26 cellular contexts compared by ENCODE assay signal in genomic region chr6:126113261-126113660, GRCh38.
"Had no signal": no experiment of that assay in that cellular context is flagged by ENCODE, and none has a peak within 500 bp of the region (broad histone marks: within the 10 kb centered on the region; RNA-seq: fewer than 3 reads in every experiment).

No MANE protein-coding gene starts in this region.

- H3K4me3 Mint-ChIP-seq: activated naive CD4-positive, alpha-beta T cell treated with anti-CD3 and anti-CD28 coated beads, Interleukin-2, amount 50 U/mL, for 24 hours; effector memory CD8-positive, alpha-beta T cell; natural killer cell had no signal

- H3K36me3 Mint-ChIP-seq: natural killer cell had no signal

- DNase-seq: activated CD4-positive, alpha-beta T cell treated with anti-CD3 and anti-CD28 coated beads, Interleukin-2, amount 50 U/mL, for 1 hour; activated CD4-positive, CD25-positive, alpha-beta regulatory T cell treated with anti-CD3 and anti-CD28 coated beads, Interleukin-2, amount 50 U/mL, for 72 hours; activated gamma-delta T cell treated with Interleukin-2 at 50 U/mL for 16 hours; activated T-cell treated with anti-CD3 and anti-CD28 coated beads, Interleukin-2, amount 50 U/mL, for 1 hour; anterior cingulate cortex; body of pancreas; caudate nucleus; dermis blood vessel endothelial cell; effector memory CD8-positive, alpha-beta T cell; head of caudate nucleus; hypothalamus; left ventricle myocardium superior; midbrain; natural killer cell; small intestine; stimulated activated CD4-positive, alpha-beta T cell treated with anti-CD3 and anti-CD28 coated beads, Interleukin-2, amount 100 ng/mL, for 48 hours; stimulated activated CD8-positive, alpha-beta memory T cell treated with anti-CD3 and anti-CD28 coated beads, Interleukin-4, amount 100 ng/mL, for 48 hours; stimulated activated naive CD4-positive, alpha-beta T cell; testis; trophoblast cell; uterus; WERI-Rb-1 had no signal

- H3K9me3 Mint-ChIP-seq: activated naive CD4-positive, alpha-beta T cell treated with anti-CD3 and anti-CD28 coated beads, Interleukin-2, amount 50 U/mL, for 24 hours; effector memory CD8-positive, alpha-beta T cell; natural killer cell had no signal

- H3K4me3 ChIP-seq: body of pancreas, esophagus muscularis mucosa, gastroesophageal sphincter, testis, uterus had no signal

- ATAC-seq: body of pancreas; effector memory CD8-positive, alpha-beta T cell; gastroesophageal sphincter; left ventricle myocardium superior; natural killer cell; sciatic nerve had no signal

- H3K27me3 Mint-ChIP-seq: activated naive CD4-positive, alpha-beta T cell treated with anti-CD3 and anti-CD28 coated beads, Interleukin-2, amount 50 U/mL, for 24 hours; effector memory CD8-positive, alpha-beta T cell had no signal

- H3K27ac Mint-ChIP-seq: activated naive CD4-positive, alpha-beta T cell treated with anti-CD3 and anti-CD28 coated beads, Interleukin-2, amount 50 U/mL, for 24 hours; effector memory CD8-positive, alpha-beta T cell; natural killer cell had no signal

- H3K4me1 Mint-ChIP-seq: activated naive CD4-positive, alpha-beta T cell treated with anti-CD3 and anti-CD28 coated beads, Interleukin-2, amount 50 U/mL, for 24 hours; natural killer cell had no signal
